16 cellular contexts compared by ENCODE assay signal in genomic region chr4:36392049-36392448, GRCh38.
A peak's percentile ranks its signal among the peaks of the same experiment; 100 is the strongest.
DNase-seq lines count a peak whose midpoint lies in the region; ATAC-seq and TF ChIP-seq lines count a peak whose summit lies in the region.
"Had no signal": no experiment of that assay in that cellular context is flagged by ENCODE, and none has a peak within 500 bp of the region (broad histone marks: within the 10 kb centered on the region; RNA-seq: fewer than 3 reads in every experiment).

No MANE protein-coding gene starts in this region.

- no peaks in the 10 kb centered on the region for H3K9me3 ChIP-seq in PC-3 (ENCODE audit: low read length)
- H3K9me3 ChIP-seq in effector memory CD4-positive, alpha-beta T cell (ENCODE audit: control insufficient read depth, low read length), result no peaks in the 10 kb centered on the region
- H3K9me3 ChIP-seq: BE2C had no signal

- H3K27ac ChIP-seq in PC-3 (ENCODE audit: low read length) (no peak overlapping the region), foreskin keratinocyte (peak overlapping the region; percentile 2)
- no peak overlapping the region for H3K27ac ChIP-seq in effector memory CD4-positive, alpha-beta T cell (ENCODE audit: insufficient read depth, low read length, poor library complexity, severe bottlenecking)

- H3K9ac ChIP-seq in PC-3 (ENCODE audit: low read length), result no peak overlapping the region

- H3F3A ChIP-seq in PC-3 (ENCODE audit: low read length, unreplicated experiment), result no peaks in the 10 kb centered on the region

- ATAC-seq in PC-3 (peak; percentile 56), foreskin keratinocyte (peak; percentile 99), GM19324 (IDR thresholded peaks at IDR 0.05; ENCODE audit: low FRiP score, unreplicated experiment) (no peak), HG03045 (IDR thresholded peaks at IDR 0.05; ENCODE audit: unreplicated experiment) (no peak)
- ATAC-seq: SK-N-SH treated with all-trans-retinoic acid at 6 μM for 48 hours had no signal

- H3K79me2 ChIP-seq in PC-3 (ENCODE audit: low read length), result no peaks in the 10 kb centered on the region

- no peaks in the 10 kb centered on the region for H4K20me1 ChIP-seq in PC-3 (ENCODE audit: low read length)

- POLR2A ChIA-PET in PC-3 (lab: Charles Lee; ENCODE audit: unreplicated experiment), result no interaction called here

- H2AFZ ChIP-seq in PC-3 (ENCODE audit: low read length), result no peak overlapping the region

- no TSS peak for BruUV-seq in PC-3 (replicated peaks; lab: Mats Ljungman, UMichigan)

- no peak overlapping the region for H3K4me3 ChIP-seq in PC-3 (ENCODE audit: low read length)
- no peak overlapping the region for H3K4me3 ChIP-seq in effector memory CD4-positive, alpha-beta T cell (ENCODE audit: insufficient read depth, low read depth, low read length, poor library complexity, severe bottlenecking)

- H3K9me2 ChIP-seq in PC-3 (replicated peaks; ENCODE audit: low read length), result no peaks in the 10 kb centered on the region

- intact Hi-C loops in PC-3 (cut with micrococcal nuclease), result no loop called here

- CTCF ChIA-PET in PC-3 (lab: Charles Lee), result no interaction called here

- H3K27me3 ChIP-seq in PC-3 (ENCODE audit: low read length) (peaks cover 13% of the 10 kb centered on the region), foreskin keratinocyte (no peaks in the 10 kb centered on the region)
- H3K27me3 ChIP-seq in effector memory CD4-positive, alpha-beta T cell (replicated peaks; ENCODE audit: control insufficient read depth, insufficient read depth, low read length, poor library complexity, severe bottlenecking), result no peaks in the 10 kb centered on the region
- H3K27me3 ChIP-seq: BE2C had no signal

- H3K36me3 ChIP-seq in PC-3 (ENCODE audit: low read depth, low read length), result no peaks in the 10 kb centered on the region
- no peaks in the 10 kb centered on the region for H3K36me3 ChIP-seq in effector memory CD4-positive, alpha-beta T cell (ENCODE audit: control insufficient read depth, insufficient read depth, low read length)
- H3K36me3 ChIP-seq: BE2C had no signal

- H3K4me1 ChIP-seq in PC-3 (ENCODE audit: insufficient read depth, low read length) (no peaks in the 10 kb centered on the region), foreskin keratinocyte (peaks cover 33% of the 10 kb centered on the region)
- H3K4me1 ChIP-seq in effector memory CD4-positive, alpha-beta T cell (ENCODE audit: control insufficient read depth, insufficient read depth, low read length, poor library complexity, severe bottlenecking), result peaks cover 9% of the 10 kb centered on the region
- H3K4me1 ChIP-seq: BE2C had no signal

- TF ChIP-seq CTCF in PC-3 (conservative IDR thresholded peaks at IDR 0.05; ENCODE audit: low read depth, low read length) (no peak), foreskin keratinocyte (conservative IDR thresholded peaks at IDR 0.05) (no peak)

- no peak overlapping the region for H3K4me2 ChIP-seq in PC-3 (ENCODE audit: low read length)

- DNase-seq in PC-3 (peak; percentile 20), amniotic epithelial cell (ENCODE audit: low read depth) (peak; percentile 24), foreskin keratinocyte (peak; percentile 71 to 83), renal cortical epithelial cell (ENCODE audit: low read depth) (peak; percentile 47), NCI-H1417 treated with DMSO at 0.1 percent for 48 hours (lab: John Stamatoyannopoulos, UW) (no peak)
- no peak for DNase-seq in effector memory CD4-positive, alpha-beta T cell
- DNase-seq: BE2C; H7; NCI-H2107; NCI-H345; NCI-H526 treated with DMSO at 0.1 percent for 48 hours; NK-92 treated with Interleukin-12 subunit alpha and Interleukin-12 subunit beta, amount 100 ng/mL, for 24 hours; SHP77 had no signal

Comparison
In these comparisons a context has a peak if more than half of its experiments do, and no peak if none do; other contexts are left out.
1. ATAC-seq: peak in PC-3 (single experiment) and foreskin keratinocyte (single experiment); none in GM19324 (single experiment) and HG03045 (single experiment).
2. DNase-seq: peak in PC-3 (single experiment), amniotic epithelial cell (single experiment), foreskin keratinocyte (2 of 2) and renal cortical epithelial cell (single experiment); none in effector memory CD4-positive, alpha-beta T cell (0 of 3) and NCI-H1417 treated with DMSO at 0.1 percent for 48 hours (single experiment).